In genomic region chr12:99479149-99479548, GRCh38 we compare ENCODE assay signal across 1 cellular context.
TF ChIP-seq lines count a peak whose summit lies in the region.

No MANE protein-coding gene starts in this region.

TF ChIP-seq in K562, 482 proteins besides CTCF, POLR2A, EP300 and RAD21 (continued from another document):
- TF ChIP-seq, protein P1, sequence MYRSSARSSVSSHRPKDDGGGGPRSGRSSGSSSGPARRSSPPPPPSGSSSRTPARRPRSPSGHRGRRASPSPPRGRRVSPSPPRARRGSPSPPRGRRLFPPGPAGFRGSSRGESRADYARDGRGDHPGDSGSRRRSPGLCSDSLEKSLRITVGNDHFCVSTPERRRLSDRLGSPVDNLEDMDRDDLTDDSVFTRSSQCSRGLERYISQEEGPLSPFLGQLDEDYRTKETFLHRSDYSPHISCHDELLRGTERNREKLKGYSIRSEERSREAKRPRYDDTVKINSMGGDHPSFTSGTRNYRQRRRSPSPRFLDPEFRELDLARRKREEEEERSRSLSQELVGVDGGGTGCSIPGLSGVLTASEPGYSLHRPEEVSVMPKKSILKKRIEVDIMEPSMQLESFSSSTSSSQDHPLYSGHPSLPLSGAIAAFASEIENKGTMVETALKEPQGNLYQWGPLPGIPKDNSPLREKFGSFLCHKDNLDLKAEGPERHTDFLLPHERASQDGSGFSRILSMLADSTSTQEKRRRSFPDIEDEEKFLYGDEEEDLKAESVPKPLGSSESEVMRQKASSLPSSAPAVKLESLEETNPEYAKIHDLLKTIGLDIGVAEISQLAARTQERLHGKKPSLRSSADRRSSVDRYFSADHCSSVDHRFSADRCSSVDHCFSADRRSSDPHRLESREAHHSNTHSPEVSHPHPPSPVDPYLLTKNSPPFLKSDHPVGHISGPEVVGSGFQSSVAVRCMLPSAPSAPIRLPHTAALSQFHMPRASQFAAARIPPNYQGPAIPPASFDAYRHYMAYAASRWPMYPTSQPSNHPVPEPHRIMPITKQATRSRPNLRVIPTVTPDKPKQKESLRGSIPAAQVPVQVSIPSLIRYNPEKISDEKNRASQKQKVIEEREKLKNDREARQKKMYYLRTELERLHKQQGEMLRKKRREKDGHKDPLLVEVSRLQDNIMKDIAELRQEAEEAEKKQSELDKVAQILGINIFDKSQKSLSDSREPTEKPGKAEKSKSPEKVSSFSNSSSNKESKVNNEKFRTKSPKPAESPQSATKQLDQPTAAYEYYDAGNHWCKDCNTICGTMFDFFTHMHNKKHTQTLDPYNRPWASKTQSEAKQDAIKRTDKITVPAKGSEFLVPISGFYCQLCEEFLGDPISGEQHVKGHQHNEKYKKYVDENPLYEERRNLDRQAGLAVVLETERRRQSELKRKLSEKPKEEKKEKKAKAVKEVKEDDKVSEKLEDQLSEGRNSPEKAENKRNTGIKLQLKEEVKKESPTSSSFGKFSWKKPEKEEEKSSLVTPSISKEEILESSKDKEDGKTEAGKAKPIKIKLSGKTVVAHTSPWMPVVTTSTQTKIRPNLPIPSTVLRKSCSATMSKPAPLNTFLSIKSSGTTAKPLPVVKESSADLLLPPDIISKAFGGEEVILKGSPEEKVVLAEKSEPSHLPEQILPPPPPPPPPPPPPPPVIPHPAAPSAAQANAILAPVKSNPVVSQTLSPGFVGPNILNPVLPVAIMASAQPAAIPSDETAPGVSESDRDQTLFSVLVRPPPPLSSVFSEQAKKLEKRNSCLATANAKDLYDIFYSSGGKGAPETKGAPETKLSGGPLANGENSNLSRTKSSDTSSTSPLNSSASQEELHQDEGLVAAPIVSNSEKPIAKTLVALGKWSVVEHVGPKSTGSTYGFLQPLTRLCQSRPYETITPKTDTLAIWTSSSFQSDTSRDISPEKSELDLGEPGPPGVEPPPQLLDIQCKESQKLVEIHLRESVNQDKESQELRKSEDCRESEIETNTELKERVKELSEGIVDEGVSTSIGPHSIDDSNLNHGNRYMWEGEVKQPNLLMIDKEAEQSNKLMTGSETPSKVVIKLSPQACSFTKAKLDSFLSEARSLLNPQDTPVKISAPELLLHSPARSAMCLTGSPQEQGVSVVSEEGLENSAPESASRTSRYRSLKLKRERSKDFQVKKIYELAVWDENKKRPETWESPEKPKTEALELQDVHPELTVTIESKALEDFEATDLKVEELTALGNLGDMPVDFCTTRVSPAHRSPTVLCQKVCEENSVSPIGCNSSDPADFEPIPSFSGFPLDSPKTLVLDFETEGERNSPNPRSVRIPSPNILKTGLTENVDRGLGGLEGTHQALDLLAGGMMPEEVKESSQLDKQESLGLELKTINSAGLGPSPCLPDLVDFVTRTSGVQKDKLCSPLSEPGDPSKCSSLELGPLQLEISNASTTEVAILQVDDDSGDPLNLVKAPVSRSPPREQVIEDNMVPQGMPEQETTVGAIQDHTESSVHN (IDR thresholded peaks at IDR 0.05; ENCODE audit: borderline replicate concordance in 1 of 2, low read depth in 1 of 2) = no peak
- TF ChIP-seq, protein P2, sequence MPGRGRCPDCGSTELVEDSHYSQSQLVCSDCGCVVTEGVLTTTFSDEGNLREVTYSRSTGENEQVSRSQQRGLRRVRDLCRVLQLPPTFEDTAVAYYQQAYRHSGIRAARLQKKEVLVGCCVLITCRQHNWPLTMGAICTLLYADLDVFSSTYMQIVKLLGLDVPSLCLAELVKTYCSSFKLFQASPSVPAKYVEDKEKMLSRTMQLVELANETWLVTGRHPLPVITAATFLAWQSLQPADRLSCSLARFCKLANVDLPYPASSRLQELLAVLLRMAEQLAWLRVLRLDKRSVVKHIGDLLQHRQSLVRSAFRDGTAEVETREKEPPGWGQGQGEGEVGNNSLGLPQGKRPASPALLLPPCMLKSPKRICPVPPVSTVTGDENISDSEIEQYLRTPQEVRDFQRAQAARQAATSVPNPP (IDR thresholded peaks at IDR 0.05; ENCODE audit: borderline replicate concordance, insufficient read depth, insufficient read length) = no peak
- TF ChIP-seq MAFK (IDR thresholded peaks at IDR 0.05; ENCODE audit: low read length) (peak; percentile 77), C11orf30 (IDR thresholded peaks at IDR 0.05; ENCODE audit: low read depth) (peak; percentile 72), ZNF316 (IDR thresholded peaks at IDR 0.05) (peak; percentile 89), MAFF (IDR thresholded peaks at IDR 0.05; ENCODE audit: low read length) (peak; percentile 78)
